Comparison of ENCODE assay signal across 23 cellular contexts in genomic region chr4:185532327-185532726, GRCh38. TPM values are rescaled to one million over a fixed set of nuclear protein-coding genes. Genes with fewer than 3 reads are reported as not detected.
DNase-seq lines count a peak whose midpoint lies in the region; ATAC-seq and TF ChIP-seq lines count a peak whose summit lies in the region.
"Had no signal": no experiment of that assay in that cellular context is flagged by ENCODE, and none has a peak within 500 bp of the region (broad histone marks: within the 10 kb centered on the region; RNA-seq: fewer than 3 reads in every experiment).

No MANE protein-coding gene starts in this region.

- H3K4me2 ChIP-seq in SK-N-SH = no peak overlapping the region

- no peaks in the 10 kb centered on the region for H4K20me1 ChIP-seq in SK-N-SH (ENCODE audit: insufficient read depth)

- TF ChIP-seq CTCF in SK-N-SH (IDR thresholded peaks at IDR 0.05) = no peak
- TF ChIP-seq CTCF in vagina (IDR thresholded peaks at IDR 0.05) = no peak

- H3K27me3 ChIP-seq in SK-N-SH (ENCODE audit: insufficient read depth) = peaks cover 14% of the 10 kb centered on the region; the same call in 1 of the 2 replicates
- H3K27me3 ChIP-seq in rectal smooth muscle tissue (ENCODE audit: control insufficient read depth, insufficient read depth, low read length) = no peaks in the 10 kb centered on the region
- no peaks in the 10 kb centered on the region for H3K27me3 ChIP-seq in vagina
- H3K27me3 ChIP-seq: BE2C had no signal

- no peaks in the 10 kb centered on the region for H3K79me2 ChIP-seq in SK-N-SH (ENCODE audit: insufficient read depth)

- no peaks in the 10 kb centered on the region for H3K9me2 ChIP-seq in SK-N-SH

- H3K36me3 ChIP-seq in SK-N-SH (replicated peaks in 1 of 2; ENCODE audit: control insufficient read depth in 1 of 2, insufficient read depth in 2 of 2, low read length in 1 of 2) (no peaks in the 10 kb centered on the region), rectal smooth muscle tissue (ENCODE audit: control insufficient read depth, insufficient read depth, low read length) (no peaks in the 10 kb centered on the region), vagina (no peaks in the 10 kb centered on the region)
- H3K36me3 ChIP-seq: BE2C, MG63 had no signal

- H2AFZ ChIP-seq in SK-N-SH (ENCODE audit: low read depth) = no peak overlapping the region

- H3K9ac ChIP-seq in SK-N-SH (no peak overlapping the region), rectal smooth muscle tissue (ENCODE audit: low read length) (no peak overlapping the region)

- CTCF ChIA-PET in SK-N-SH (lab: Yijun Ruan, JAX) = no interaction called here

- no peak for TF ChIP-seq EP300 in SK-N-SH (IDR thresholded peaks at IDR 0.05; ENCODE audit: borderline replicate concordance in 1 of 2, low read depth in 1 of 2, low read length in 1 of 2)

- no peak for TF ChIP-seq POLR2A in vagina (IDR thresholded peaks at IDR 0.05)

- no peak for TF ChIP-seq RAD21 in SK-N-SH (IDR thresholded peaks at IDR 0.05; ENCODE audit: low read length)

- intact Hi-C loops in left cardiac atrium (cut with DNase I) = loop anchor here in 1 of 2 donors (10.0 kb wide), 1 partner anchor 62 kb away; no protein-coding TSS in a partner anchor
- intact Hi-C loops in vagina (cut with DNase I) = loop anchor here (10.0 kb wide), 1 partner anchor 62 kb away; no protein-coding TSS in a partner anchor

- 77% methylated on average over 8 of the region's 8 CpGs for WGBS in SK-N-SH (ENCODE audit: low lambda C conversion rate)

- H3K4me3 Mint-ChIP-seq in activated T-cell treated with anti-CD3 and anti-CD28 coated beads, Interleukin-2, amount 50 U/mL, for 24 hours = no peak overlapping the region
- H3K4me3 Mint-ChIP-seq: activated CD4-positive, alpha-beta memory T cell treated with anti-CD3 and anti-CD28 coated beads, Interleukin-2, amount 10 ng/mL, durations not matched to agents 7 days and 5 days; natural killer cell treated with Interleukin-12 subunit alpha and Interleukin-12 subunit beta and Interleukin-15 and Interleukin-18, amount 100 ng/mL, for 72 hours; stimulated activated naive CD8-positive, alpha-beta T cell treated with anti-CD3 and anti-CD28 coated beads, Interleukin-15, Interleukin-2, amounts not matched to agents 100 ng/mL and 50 ng/mL, for 24 hours; T-helper 1 cell treated with Interleukin-12 subunit alpha and Interleukin-12 subunit beta and Interleukin-4 antibody, amounts not matched to agents 30 μg/mL and 1 μg/mL, for 36 hours had no signal

- H3K27me3 Mint-ChIP-seq in activated T-cell treated with anti-CD3 and anti-CD28 coated beads, Interleukin-2, amount 50 U/mL, for 24 hours = peaks cover 58% of the 10 kb centered on the region

- no peak overlapping the region for H3K27ac Mint-ChIP-seq in activated T-cell treated with anti-CD3 and anti-CD28 coated beads, Interleukin-2, amount 50 U/mL, for 24 hours
- H3K27ac Mint-ChIP-seq: activated CD4-positive, alpha-beta memory T cell treated with anti-CD3 and anti-CD28 coated beads, Interleukin-2, amount 10 ng/mL, durations not matched to agents 7 days and 5 days; natural killer cell treated with Interleukin-12 subunit alpha and Interleukin-12 subunit beta and Interleukin-15 and Interleukin-18, amount 100 ng/mL, for 72 hours; stimulated activated naive CD8-positive, alpha-beta T cell treated with anti-CD3 and anti-CD28 coated beads, Interleukin-15, Interleukin-2, amounts not matched to agents 100 ng/mL and 50 ng/mL, for 24 hours; T-helper 1 cell treated with Interleukin-12 subunit alpha and Interleukin-12 subunit beta and Interleukin-4 antibody, amounts not matched to agents 30 μg/mL and 1 μg/mL, for 36 hours had no signal

- no peaks in the 10 kb centered on the region for H3K36me3 Mint-ChIP-seq in activated T-cell treated with anti-CD3 and anti-CD28 coated beads, Interleukin-2, amount 50 U/mL, for 24 hours (ENCODE audit: low read depth)
- H3K36me3 Mint-ChIP-seq: natural killer cell treated with Interleukin-12 subunit alpha and Interleukin-12 subunit beta and Interleukin-15 and Interleukin-18, amount 100 ng/mL, for 72 hours had no signal

- H3F3A ChIP-seq in SK-N-SH (replicated peaks; ENCODE audit: insufficient read depth) = no peaks in the 10 kb centered on the region

- peaks cover 7% of the 10 kb centered on the region for H3K4me1 Mint-ChIP-seq in activated T-cell treated with anti-CD3 and anti-CD28 coated beads, Interleukin-2, amount 50 U/mL, for 24 hours (ENCODE audit: low read depth)

- H3K4me1 ChIP-seq in SK-N-SH (ENCODE audit: control insufficient read depth in 1 of 2, insufficient read depth in 2 of 2, low read depth in 1 of 2, low read length in 1 of 2) (peaks cover 0 to 11% of the 10 kb centered on the region in 2 experiments; a peak in 1 of 4 replicates), rectal smooth muscle tissue (ENCODE audit: control insufficient read depth, insufficient read depth, low read length) (peaks cover 12% of the 10 kb centered on the region), vagina (peaks cover 15% of the 10 kb centered on the region)

- DNase-seq in SK-N-SH (peak; percentile 16), left cardiac atrium (peak; percentile 64), vagina (ENCODE audit: extremely low spot score in 2 of 2) (no peak), nucleus accumbens (lab: John Stamatoyannopoulos, UW) (no peak)
- no peak for DNase-seq in activated T-cell treated with anti-CD3 and anti-CD28 coated beads, Interleukin-2, amount 50 U/mL, for 24 hours
- DNase-seq: 8988T; activated CD4-positive, alpha-beta memory T cell treated with anti-CD3 and anti-CD28 coated beads, Interleukin-2, amount 10 ng/mL, durations not matched to agents 7 days and 5 days; activated naive CD4-positive, alpha-beta T cell treated with anti-CD3 and anti-CD28 coated beads, Interleukin-2, amount 50 U/mL, for 16 hours; activated T-cell treated with anti-CD3 and anti-CD28 coated beads, Interleukin-2, amount 50 U/mL, for 1 hour; BE2C; H7; MG63; NCI-H1694; NCI-H345; retina had no signal

- no peaks in the 10 kb centered on the region for H3K9me3 ChIP-seq in SK-N-SH
- no peaks in the 10 kb centered on the region for H3K9me3 ChIP-seq in vagina
- H3K9me3 ChIP-seq: BE2C, MG63 had no signal

- no peaks in the 10 kb centered on the region for H3K9me3 Mint-ChIP-seq in activated T-cell treated with anti-CD3 and anti-CD28 coated beads, Interleukin-2, amount 50 U/mL, for 24 hours
- H3K9me3 Mint-ChIP-seq: activated CD4-positive, alpha-beta memory T cell treated with anti-CD3 and anti-CD28 coated beads, Interleukin-2, amount 10 ng/mL, durations not matched to agents 7 days and 5 days; natural killer cell treated with Interleukin-12 subunit alpha and Interleukin-12 subunit beta and Interleukin-15 and Interleukin-18, amount 100 ng/mL, for 72 hours; stimulated activated naive CD8-positive, alpha-beta T cell treated with anti-CD3 and anti-CD28 coated beads, Interleukin-15, Interleukin-2, amounts not matched to agents 100 ng/mL and 50 ng/mL, for 24 hours; T-helper 1 cell treated with Interleukin-12 subunit alpha and Interleukin-12 subunit beta and Interleukin-4 antibody, amounts not matched to agents 30 μg/mL and 1 μg/mL, for 36 hours had no signal

- H3K27ac ChIP-seq in SK-N-SH (ENCODE audit: low read depth in 2 of 2, low read length in 1 of 2) (no peak overlapping the region), rectal smooth muscle tissue (ENCODE audit: low read depth, low read length) (peak overlapping the region; percentile 81), vagina (no peak overlapping the region)
- H3K27ac ChIP-seq: epithelial cell of prostate had no signal

- POLR2A ChIA-PET in SK-N-SH (lab: Yijun Ruan, JAX) = no interaction called here

- no peak for ATAC-seq in SK-N-SH treated with all-trans-retinoic acid at 6 μM for 48 hours
- ATAC-seq in left cardiac atrium = peak; percentile 31 to 51
- ATAC-seq in GM18909 (IDR thresholded peaks at IDR 0.05; ENCODE audit: poor library complexity, unreplicated experiment) = no peak
- ATAC-seq: natural killer cell treated with Interleukin-12 subunit alpha and Interleukin-12 subunit beta and Interleukin-15 and Interleukin-18, amount 100 ng/mL, for 72 hours had no signal

- H3K4me3 ChIP-seq in SK-N-SH (ENCODE audit: low read depth in 2 of 2, low read length in 1 of 2) (no peak overlapping the region), rectal smooth muscle tissue (ENCODE audit: low read length) (peak overlapping the region; percentile 33), vagina (peak overlapping the region; percentile 6 to 14)
- H3K4me3 ChIP-seq: lung, MG63 had no signal

TF ChIP-seq in SK-N-SH, 30 proteins besides CTCF, POLR2A, EP300 and RAD21 (continues in another document):
- TF ChIP-seq SIN3A (IDR thresholded peaks at IDR 0.05; ENCODE audit: borderline replicate concordance, low read depth, low read length) (no peak), JUND (IDR thresholded peaks at IDR 0.05) (no peak), POLR2AphosphoS5 (IDR thresholded peaks at IDR 0.05; ENCODE audit: low read depth, low read length) (no peak)
- TF ChIP-seq, protein P1, sequence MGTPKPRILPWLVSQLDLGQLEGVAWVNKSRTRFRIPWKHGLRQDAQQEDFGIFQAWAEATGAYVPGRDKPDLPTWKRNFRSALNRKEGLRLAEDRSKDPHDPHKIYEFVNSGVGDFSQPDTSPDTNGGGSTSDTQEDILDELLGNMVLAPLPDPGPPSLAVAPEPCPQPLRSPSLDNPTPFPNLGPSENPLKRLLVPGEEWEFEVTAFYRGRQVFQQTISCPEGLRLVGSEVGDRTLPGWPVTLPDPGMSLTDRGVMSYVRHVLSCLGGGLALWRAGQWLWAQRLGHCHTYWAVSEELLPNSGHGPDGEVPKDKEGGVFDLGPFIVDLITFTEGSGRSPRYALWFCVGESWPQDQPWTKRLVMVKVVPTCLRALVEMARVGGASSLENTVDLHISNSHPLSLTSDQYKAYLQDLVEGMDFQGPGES (IDR thresholded peaks at IDR 0.05; ENCODE audit: low read depth, low read length) = no peak

TF ChIP-seq in SK-N-SH treated with all-trans-retinoic acid at 6 μM for 48 hours, 23 proteins besides CTCF, POLR2A, EP300 and RAD21 (continues in another document):
- no peak for TF ChIP-seq POU6F1 (CRISPR knock-in tag; IDR thresholded peaks at IDR 0.05; ENCODE audit: borderline replicate concordance, low read depth)
- no peak for TF ChIP-seq ZFP3 (CRISPR knock-in tag; IDR thresholded peaks at IDR 0.05)

RNA-seq across cellular contexts. Expression of gene PDLIM3, which starts 3.0 kb away (rescaled TPM):
- 0.08 and 0.58 TPM in 2 replicates for polyA plus RNA-seq in SK-N-SH (2012; rRNA removed)
- polyA plus RNA-seq in SK-N-SH (2012; cell fraction: cytosol; rRNA removed) = 0.17 and 0.24 TPM in 2 replicates
- polyA plus RNA-seq in SK-N-SH (2012; cell fraction: nucleus; rRNA removed) = 0.23 and 0.47 TPM in 2 replicates
- total RNA-seq in left cardiac atrium (100 to 1,000 TPM; 319 to 692 TPM), vagina (148 TPM)
- total RNA-seq: activated CD4-positive, alpha-beta memory T cell treated with anti-CD3 and anti-CD28 coated beads, Interleukin-2, amount 10 ng/mL, durations not matched to agents 7 days and 5 days; natural killer cell treated with Interleukin-12 subunit alpha and Interleukin-12 subunit beta and Interleukin-15 and Interleukin-18, amount 100 ng/mL, for 72 hours had no signal

Comparison
In these comparisons a context has a peak if more than half of its experiments do, and no peak if none do; other contexts are left out.
1. DNase-seq: peak in SK-N-SH (single experiment) and left cardiac atrium (single experiment); none in vagina (0 of 2), activated T-cell treated with anti-CD3 and anti-CD28 coated beads, Interleukin-2, amount 50 U/mL, for 24 hours (single experiment) and nucleus accumbens (0 of 56).
2. H3K4me3 ChIP-seq: peak in rectal smooth muscle tissue (single experiment) and vagina (2 of 2); none in SK-N-SH (0 of 2).
3. ATAC-seq: peak in left cardiac atrium (2 of 2); none in SK-N-SH treated with all-trans-retinoic acid at 6 μM for 48 hours (single experiment) and GM18909 (single experiment).